8 cellular contexts compared by ENCODE assay signal in genomic region chrX:134548257-134548732, GRCh38.
DNase-seq lines count a peak whose midpoint lies in the region; ATAC-seq lines count a peak whose summit lies in the region.

No MANE protein-coding gene starts in this region.

- H3K23ac ChIP-seq in trophoblast cell (ENCODE audit: low read length), result no peak overlapping the region

- 0 to 1% methylated on average over 15 of the region's 15 CpGs for WGBS in ectodermal cell, 2 experiments
- WGBS in trophoblast cell (ENCODE audit: extremely low coverage, insufficient coverage, insufficient read length), result no CpG with 5 or more reads among the region's 15 CpGs

- H4K8ac ChIP-seq in trophoblast cell (ENCODE audit: low read depth, low read length), result no peak overlapping the region

- no peak overlapping the region for H2BK5ac ChIP-seq in trophoblast cell (ENCODE audit: low read depth, low read length, poor library complexity)

- H2AFZ ChIP-seq in trophoblast cell (ENCODE audit: insufficient read depth, low read length, poor library complexity), result no peak overlapping the region

- H3K36me3 ChIP-seq in ectodermal cell (ENCODE audit: control insufficient read depth, insufficient read depth, low read length) (no peaks in the 10 kb centered on the region), trophoblast cell (ENCODE audit: control insufficient read depth in 1 of 2, insufficient read depth in 2 of 2, low read length in 2 of 2) (peaks cover 0 to 2% of the 10 kb centered on the region in 2 experiments)

- peak; percentile 3 for DNase-seq in NK-92 treated with Interleukin-12 subunit alpha and Interleukin-12 subunit beta, amount 100 ng/mL, for 24 hours (lab: John Stamatoyannopoulos, UW)
- DNase-seq in NK-92 (lab: John Stamatoyannopoulos, UW; ENCODE audit: unreplicated experiment) (no peak), NCI-H510A treated with DMSO at 0.1 percent for 48 hours (lab: John Stamatoyannopoulos, UW) (peak; percentile 42), trophoblast cell (no peak), NOMO-1 treated with dmso at 0.1 percent for 144 hours (lab: John Stamatoyannopoulos, UW; ENCODE audit: unreplicated experiment) (no peak)
- no peak for DNase-seq in effector CD4-positive, alpha-beta T cell

- no peak overlapping the region for H3K9ac ChIP-seq in trophoblast cell (ENCODE audit: low read length)

- H3K9me3 ChIP-seq in ectodermal cell (ENCODE audit: control insufficient read depth, low read length) (no peaks in the 10 kb centered on the region), trophoblast cell (ENCODE audit: insufficient read depth, low read depth, low read length) (no peaks in the 10 kb centered on the region)

- H2AK5ac ChIP-seq in trophoblast cell (ENCODE audit: low read length), result no peak overlapping the region

- H2BK12ac ChIP-seq in trophoblast cell (ENCODE audit: low read length), result no peak overlapping the region

- H3K4me2 ChIP-seq in trophoblast cell (ENCODE audit: low read length), result peak overlapping the region; percentile 97

- peaks cover 3% of the 10 kb centered on the region for H3K79me2 ChIP-seq in trophoblast cell (ENCODE audit: control insufficient read depth, insufficient read depth, low read length, poor library complexity)

- H3K4me3 ChIP-seq in ectodermal cell (ENCODE audit: insufficient read depth, low read depth, low read length), result peak overlapping the region; percentile 46
- no peak overlapping the region for H3K4me3 ChIP-seq in trophoblast cell (ENCODE audit: low read depth, low read length)

- H3K14ac ChIP-seq in trophoblast cell (ENCODE audit: low read length), result no peak overlapping the region

- H3K4me1 ChIP-seq in ectodermal cell (ENCODE audit: control insufficient read depth, insufficient read depth, low read length), result no peaks in the 10 kb centered on the region
- peaks cover 0 to 8% of the 10 kb centered on the region in 2 experiments for H3K4me1 ChIP-seq in trophoblast cell (ENCODE audit: control insufficient read depth in 1 of 2, insufficient read depth in 2 of 2, low read length in 2 of 2)

- peaks cover 17% of the 10 kb centered on the region for H3K79me1 ChIP-seq in trophoblast cell (ENCODE audit: low read length)

- H3K27ac ChIP-seq in ectodermal cell (ENCODE audit: insufficient read depth, low read depth, low read length, poor library complexity, severe bottlenecking), result no peak overlapping the region
- H3K27ac ChIP-seq in trophoblast cell (ENCODE audit: low read depth, low read length), result no peak overlapping the region

- no peak for ATAC-seq in GM18858 (IDR thresholded peaks at IDR 0.05; ENCODE audit: unreplicated experiment)

- H4K91ac ChIP-seq in trophoblast cell (ENCODE audit: low read depth, low read length), result no peak overlapping the region

- H3K4ac ChIP-seq in trophoblast cell (ENCODE audit: low read depth, low read length), result no peak overlapping the region

- H2BK120ac ChIP-seq in trophoblast cell (ENCODE audit: insufficient read depth, low read length, poor library complexity), result no peak overlapping the region

- H4K12ac ChIP-seq in trophoblast cell (ENCODE audit: low read depth, low read length), result no peak overlapping the region

- no peak overlapping the region for H3K18ac ChIP-seq in trophoblast cell (ENCODE audit: low read length)

- H3K27me3 ChIP-seq in ectodermal cell (ENCODE audit: control insufficient read depth, insufficient read depth, low read length, poor library complexity, severe bottlenecking) (peaks cover 81% of the 10 kb centered on the region), trophoblast cell (ENCODE audit: insufficient read depth, low read length) (no peaks in the 10 kb centered on the region)

Comparison
In these comparisons a context has a peak if more than half of its experiments do, and no peak if none do; other contexts are left out.
1. DNase-seq: peak in NK-92 treated with Interleukin-12 subunit alpha and Interleukin-12 subunit beta, amount 100 ng/mL, for 24 hours (single experiment) and NCI-H510A treated with DMSO at 0.1 percent for 48 hours (single experiment); none in NK-92 (single experiment), trophoblast cell (0 of 2), effector CD4-positive, alpha-beta T cell (single experiment) and NOMO-1 treated with dmso at 0.1 percent for 144 hours (single experiment).